ENCODE assay signal across 2 cellular contexts in the genomic region with DNA sequence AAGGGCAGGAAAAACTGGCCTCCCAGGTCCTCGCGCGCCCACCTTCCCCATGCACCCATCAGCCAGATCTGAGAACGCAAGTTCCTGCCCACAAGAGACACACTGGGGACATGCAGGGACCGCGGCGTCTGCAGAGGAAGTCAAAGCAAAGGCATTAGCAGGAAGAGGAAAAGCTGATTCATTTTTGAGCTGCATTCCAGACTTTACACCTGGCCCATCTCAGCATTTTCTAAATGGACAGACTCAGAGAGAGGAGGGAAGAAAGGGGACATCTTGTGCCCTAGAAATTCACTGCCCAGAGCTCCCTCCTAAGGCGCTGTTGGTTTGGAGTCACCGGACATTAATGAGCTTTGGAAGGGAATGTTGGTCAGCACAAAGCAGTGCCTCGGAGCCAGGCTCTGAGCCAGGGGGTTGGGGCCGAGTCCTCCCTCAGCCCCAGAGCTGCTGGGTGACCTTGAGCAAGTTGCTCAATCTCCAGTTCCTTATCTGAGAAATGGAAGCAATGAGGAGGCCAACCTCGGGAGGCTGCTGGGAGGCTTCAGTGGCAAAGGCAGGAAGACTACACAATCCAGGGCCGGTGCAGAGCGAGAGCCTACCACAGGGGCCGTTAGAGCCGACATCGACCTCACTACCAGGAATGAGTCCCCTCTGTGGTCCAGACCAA.
TF ChIP-seq lines count a peak whose summit lies in the region.

No MANE protein-coding gene starts in this region.

TF ChIP-seq in endothelial cell of umbilical vein, 7 proteins besides CTCF, POLR2A, EP300 and RAD21:
- TF ChIP-seq FOS (IDR thresholded peaks at IDR 0.05; ENCODE audit: borderline replicate concordance, insufficient read depth, low read length) (no peak), EZH2 (IDR thresholded peaks at IDR 0.05; ENCODE audit: borderline replicate concordance, low read depth, low read length, severe bottlenecking) (no peak), JUN (IDR thresholded peaks at IDR 0.05; ENCODE audit: borderline replicate concordance, insufficient read depth, insufficient read length, low read depth) (no peak), MAX (IDR thresholded peaks at IDR 0.05; ENCODE audit: insufficient read depth, insufficient read length) (no peak), MYC (IDR thresholded peaks at IDR 0.05; ENCODE audit: low read depth, low read length) (no peak), POLR2AphosphoS5 (IDR thresholded peaks at IDR 0.05; ENCODE audit: insufficient read depth, low read depth, low read length) (no peak), GATA2 (IDR thresholded peaks at IDR 0.05; ENCODE audit: insufficient read depth, insufficient read length, low read depth, low read length) (no peak)

TF ChIP-seq in liver, 16 proteins besides CTCF, POLR2A, EP300 and RAD21:
- TF ChIP-seq FOXA2 (IDR thresholded peaks at IDR 0.05) (no peak), MAX (IDR thresholded peaks at IDR 0.05) (no peak), NR2F2 (IDR thresholded peaks at IDR 0.05) (peak; percentile 67), FOXA1 (IDR thresholded peaks at IDR 0.05) (no peak), JUND (IDR thresholded peaks at IDR 0.05) (no peak), EGR1 (IDR thresholded peaks at IDR 0.05; ENCODE audit: low read depth in 2 of 2) (no peak), YY1 (IDR thresholded peaks at IDR 0.05) (no peak), HNF4G (IDR thresholded peaks at IDR 0.05) (no peak), SP1 (IDR thresholded peaks at IDR 0.05) (peak; percentile 35), HNF4A (conservative IDR thresholded peaks at IDR 0.05) (peak; percentile 50 to 58), RXRA (IDR thresholded peaks at IDR 0.05) (peak; percentile 42 to 68)
